1 cellular context compared by ENCODE assay signal in the genomic region with DNA sequence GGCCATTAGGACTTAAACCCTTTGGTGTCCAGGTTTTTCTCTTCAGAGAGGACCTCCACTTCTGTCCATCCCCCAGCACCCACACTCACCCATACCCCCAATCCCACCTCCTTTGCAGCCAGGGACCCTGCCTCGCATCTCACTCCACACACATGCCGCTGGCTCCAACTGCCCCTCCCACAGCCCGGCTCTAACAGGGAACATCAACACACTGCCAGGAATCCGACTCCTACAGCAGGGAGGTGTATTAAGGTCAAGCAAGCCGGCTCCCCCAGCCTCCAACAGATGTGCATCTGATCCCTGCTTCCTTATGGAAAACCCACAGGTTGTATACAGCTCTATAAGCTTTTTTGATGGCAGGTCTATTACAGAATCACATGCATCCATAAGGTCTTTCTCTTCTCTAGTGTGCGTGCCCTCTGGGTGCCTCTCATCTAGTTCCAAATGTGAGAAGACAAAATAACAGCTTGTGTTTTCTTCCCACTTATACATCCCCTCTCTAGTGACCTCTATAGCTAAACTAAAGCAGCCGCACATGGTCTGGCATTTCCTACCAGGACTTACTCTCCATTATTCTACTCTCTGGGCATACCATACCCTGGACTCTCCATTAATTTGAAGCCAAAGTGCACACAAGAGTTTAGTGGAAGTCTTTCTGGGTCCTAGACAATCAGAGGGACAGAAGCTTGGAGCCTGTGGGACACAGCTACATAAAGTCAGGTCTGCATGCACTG.
TF ChIP-seq lines count a peak whose summit lies in the region.

No MANE protein-coding gene starts in this region.

TF ChIP-seq in HepG2, 621 proteins besides CTCF, POLR2A, EP300 and RAD21:
- TF ChIP-seq, protein P1, sequence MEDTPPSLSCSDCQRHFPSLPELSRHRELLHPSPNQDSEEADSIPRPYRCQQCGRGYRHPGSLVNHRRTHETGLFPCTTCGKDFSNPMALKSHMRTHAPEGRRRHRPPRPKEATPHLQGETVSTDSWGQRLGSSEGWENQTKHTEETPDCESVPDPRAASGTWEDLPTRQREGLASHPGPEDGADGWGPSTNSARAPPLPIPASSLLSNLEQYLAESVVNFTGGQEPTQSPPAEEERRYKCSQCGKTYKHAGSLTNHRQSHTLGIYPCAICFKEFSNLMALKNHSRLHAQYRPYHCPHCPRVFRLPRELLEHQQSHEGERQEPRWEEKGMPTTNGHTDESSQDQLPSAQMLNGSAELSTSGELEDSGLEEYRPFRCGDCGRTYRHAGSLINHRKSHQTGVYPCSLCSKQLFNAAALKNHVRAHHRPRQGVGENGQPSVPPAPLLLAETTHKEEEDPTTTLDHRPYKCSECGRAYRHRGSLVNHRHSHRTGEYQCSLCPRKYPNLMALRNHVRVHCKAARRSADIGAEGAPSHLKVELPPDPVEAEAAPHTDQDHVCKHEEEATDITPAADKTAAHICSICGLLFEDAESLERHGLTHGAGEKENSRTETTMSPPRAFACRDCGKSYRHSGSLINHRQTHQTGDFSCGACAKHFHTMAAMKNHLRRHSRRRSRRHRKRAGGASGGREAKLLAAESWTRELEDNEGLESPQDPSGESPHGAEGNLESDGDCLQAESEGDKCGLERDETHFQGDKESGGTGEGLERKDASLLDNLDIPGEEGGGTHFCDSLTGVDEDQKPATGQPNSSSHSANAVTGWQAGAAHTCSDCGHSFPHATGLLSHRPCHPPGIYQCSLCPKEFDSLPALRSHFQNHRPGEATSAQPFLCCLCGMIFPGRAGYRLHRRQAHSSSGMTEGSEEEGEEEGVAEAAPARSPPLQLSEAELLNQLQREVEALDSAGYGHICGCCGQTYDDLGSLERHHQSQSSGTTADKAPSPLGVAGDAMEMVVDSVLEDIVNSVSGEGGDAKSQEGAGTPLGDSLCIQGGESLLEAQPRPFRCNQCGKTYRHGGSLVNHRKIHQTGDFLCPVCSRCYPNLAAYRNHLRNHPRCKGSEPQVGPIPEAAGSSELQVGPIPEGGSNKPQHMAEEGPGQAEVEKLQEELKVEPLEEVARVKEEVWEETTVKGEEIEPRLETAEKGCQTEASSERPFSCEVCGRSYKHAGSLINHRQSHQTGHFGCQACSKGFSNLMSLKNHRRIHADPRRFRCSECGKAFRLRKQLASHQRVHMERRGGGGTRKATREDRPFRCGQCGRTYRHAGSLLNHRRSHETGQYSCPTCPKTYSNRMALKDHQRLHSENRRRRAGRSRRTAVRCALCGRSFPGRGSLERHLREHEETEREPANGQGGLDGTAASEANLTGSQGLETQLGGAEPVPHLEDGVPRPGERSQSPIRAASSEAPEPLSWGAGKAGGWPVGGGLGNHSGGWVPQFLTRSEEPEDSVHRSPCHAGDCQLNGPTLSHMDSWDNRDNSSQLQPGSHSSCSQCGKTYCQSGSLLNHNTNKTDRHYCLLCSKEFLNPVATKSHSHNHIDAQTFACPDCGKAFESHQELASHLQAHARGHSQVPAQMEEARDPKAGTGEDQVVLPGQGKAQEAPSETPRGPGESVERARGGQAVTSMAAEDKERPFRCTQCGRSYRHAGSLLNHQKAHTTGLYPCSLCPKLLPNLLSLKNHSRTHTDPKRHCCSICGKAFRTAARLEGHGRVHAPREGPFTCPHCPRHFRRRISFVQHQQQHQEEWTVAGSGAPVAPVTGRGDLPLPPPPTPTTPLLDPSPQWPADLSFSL (CRISPR knock-in tag; IDR thresholded peaks at IDR 0.05) = no peak
- TF ChIP-seq SCMH1 (CRISPR knock-in tag; IDR thresholded peaks at IDR 0.05; ENCODE audit: borderline replicate concordance) = no peak
- no peak for TF ChIP-seq FOXP1 (IDR thresholded peaks at IDR 0.05)
- no peak for TF ChIP-seq FOXP1 (CRISPR knock-in tag; IDR thresholded peaks at IDR 0.05)
- no peak for TF ChIP-seq DR1 (CRISPR knock-in tag; IDR thresholded peaks at IDR 0.05)
- TF ChIP-seq CCAR2 (optimal IDR thresholded peaks at IDR 0.05; ENCODE audit: low read depth, low read length) = no peak
- no peak for TF ChIP-seq TCF7L2 (IDR thresholded peaks at IDR 0.05; ENCODE audit: low read depth, low read length)
- TF ChIP-seq ZBED4 (CRISPR knock-in tag; IDR thresholded peaks at IDR 0.05; ENCODE audit: borderline replicate concordance) = no peak
